In genomic region chr11:119863811-119864601, GRCh38 we compare ENCODE assay signal across 16 cellular contexts.
DNase-seq lines count a peak whose midpoint lies in the region; ATAC-seq, FAIRE-seq and TF ChIP-seq lines count a peak whose summit lies in the region.
"Had no signal": no experiment of that assay in that cellular context is flagged by ENCODE, and none has a peak within 500 bp of the region (broad histone marks: within the 10 kb centered on the region; RNA-seq: fewer than 3 reads in every experiment).

No MANE protein-coding gene starts in this region.

- 18% methylated on average over 10 of the region's 18 CpGs for WGBS in HepG2 (ENCODE audit: low lambda C conversion rate)
- 62% methylated on average over 14 of the region's 18 CpGs for WGBS in right lobe of liver (ENCODE audit: insufficient coverage, low coverage, low lambda C conversion rate, missing lambda C conversion rate)
- WGBS in H1 (ENCODE audit: extremely low coverage in 1 of 2, insufficient coverage in 1 of 2, insufficient read length in 1 of 2, insufficient replicate concordance in 2 of 2, low coverage in 1 of 2, low lambda C conversion rate in 2 of 2, missing lambda C conversion rate in 1 of 2), 2 experiments, result 77% methylated on average over 18 of the region's 18 CpGs; no CpG with 5 or more reads in 1 of the 2 experiments

- no peak overlapping the region for H4K8ac ChIP-seq in H1 (ENCODE audit: extremely low read depth, insufficient read depth, low read length)

- BruUV-seq in HepG2 (replicated peaks; lab: Mats Ljungman, UMichigan), result no TSS peak

- H3K9me3 Mint-ChIP-seq in type B pancreatic cell, result no peaks in the 10 kb centered on the region
- H3K9me3 Mint-ChIP-seq: activated T-helper 1 cell treated with anti-CD3 and anti-CD28 coated beads, Interleukin-12 subunit alpha, Interleukin-12 subunit beta, Interleukin-2, Interleukin-4 antibody, amounts not matched to agents 30 ng/mL and 10 ng/mL and 1 ng/mL, durations not matched to agents 14 hours and 24 hours and 36 hours had no signal

- no peak for TF ChIP-seq POLR2A in HepG2 (IDR thresholded peaks at IDR 0.05; ENCODE audit: insufficient read depth in 1 of 2, low read depth in 2 of 2, low read length in 2 of 2)
- no peak for TF ChIP-seq POLR2A in right lobe of liver (IDR thresholded peaks at IDR 0.05)
- TF ChIP-seq POLR2A in H1 (IDR thresholded peaks at IDR 0.05; ENCODE audit: control extremely low read depth in 1 of 2, low read depth in 2 of 2, low read length in 2 of 2), result no peak

- H2BK5ac ChIP-seq in H1 (ENCODE audit: low read depth, low read length), result no peak overlapping the region

- H3K4me1 Mint-ChIP-seq in type B pancreatic cell (ENCODE audit: unreplicated experiment), result peaks cover 20% of the 10 kb centered on the region
- H3K4me1 Mint-ChIP-seq: immature natural killer cell had no signal

- H3K36me3 ChIP-seq in HepG2 (replicated peaks in 1 of 2; ENCODE audit: control insufficient read depth in 1 of 2, insufficient read depth in 2 of 2, low read length in 2 of 2) (no peaks in the 10 kb centered on the region), right lobe of liver (no peaks in the 10 kb centered on the region), H1 (ENCODE audit: control insufficient read depth in 2 of 4, insufficient read depth in 4 of 4, low read length in 3 of 4) (no peaks in the 10 kb centered on the region; a peak in 1 of 8 replicates)
- H3K36me3 ChIP-seq: ascending aorta, tibial nerve had no signal

- no peak overlapping the region for H2AFZ ChIP-seq in HepG2 (ENCODE audit: low read length)
- H2AFZ ChIP-seq in H1 (ENCODE audit: low read length), result no peak overlapping the region

- H3K27me3 ChIP-seq in HepG2 (ENCODE audit: control insufficient read depth in 1 of 2, insufficient read depth in 2 of 2, low read length in 2 of 2) (peaks cover 0 to 34% of the 10 kb centered on the region in 2 experiments; a peak in 2 of 5 replicates), right lobe of liver (no peaks in the 10 kb centered on the region), H1 (replicated peaks in 1 of 4; ENCODE audit: control insufficient read depth in 3 of 4, extremely low read depth in 1 of 4, insufficient read depth in 3 of 4, low read length in 3 of 4) (no peaks in the 10 kb centered on the region; a peak in 2 of 7 replicates)
- H3K27me3 ChIP-seq: ascending aorta had no signal

- H4K91ac ChIP-seq in H1 (replicated peaks; ENCODE audit: insufficient read length, low read length), result no peak overlapping the region

- no peak overlapping the region for H2AK5ac ChIP-seq in H1 (ENCODE audit: low read depth, low read length)

- no peak overlapping the region for H4K5ac ChIP-seq in H1 (ENCODE audit: insufficient read length, low read depth, low read length)

- no peak overlapping the region for H2BK12ac ChIP-seq in H1 (ENCODE audit: low read depth, low read length)

- H3K4me2 ChIP-seq in HepG2 (ENCODE audit: low read depth, low read length), result no peak overlapping the region
- no peak overlapping the region for H3K4me2 ChIP-seq in H1 (ENCODE audit: insufficient read depth in 1 of 2, low read depth in 2 of 2, low read length in 2 of 2)
- H3K4me2 ChIP-seq: A549 had no signal

- no peaks in the 10 kb centered on the region for H3K4me1 ChIP-seq in HepG2 (ENCODE audit: insufficient read depth, low read length)
- H3K4me1 ChIP-seq in right lobe of liver, result no peaks in the 10 kb centered on the region
- H3K4me1 ChIP-seq in H1 (replicated peaks in 1 of 4; ENCODE audit: control insufficient read depth in 3 of 4, insufficient read depth in 4 of 4, low read length in 3 of 4), result peaks cover 0 to 4% (median 1%) of the 10 kb centered on the region in 4 experiments; a peak in 3 of 7 replicates
- H3K4me1 ChIP-seq: A549, ascending aorta, tibial nerve had no signal

- POLR2A ChIA-PET in HepG2 (lab: Yijun Ruan, JAX), result no interaction called here
- POLR2A ChIA-PET in H1 (lab: Charles Lee; ENCODE audit: partially characterized antibody), result no interaction called here

- H3K36me3 Mint-ChIP-seq in type B pancreatic cell, result no peaks in the 10 kb centered on the region
- H3K36me3 Mint-ChIP-seq: immature natural killer cell had no signal

- no peaks in the 10 kb centered on the region for H4K20me1 ChIP-seq in HepG2 (ENCODE audit: insufficient read depth, low read length)
- H4K20me1 ChIP-seq in H1 (replicated peaks in 1 of 2; ENCODE audit: control insufficient read depth in 1 of 2, insufficient read depth in 2 of 2, low read length in 2 of 2), result peaks cover 0 to 1% of the 10 kb centered on the region in 2 experiments

- H3K23ac ChIP-seq in H1 (ENCODE audit: insufficient read length), result no peak overlapping the region

- TF ChIP-seq RAD21 in HepG2 (CRISPR knock-in tag; IDR thresholded peaks at IDR 0.05) (no peak), H1 (IDR thresholded peaks at IDR 0.05 in 1 of 2, conservative IDR thresholded peaks at IDR 0.05 in 1 of 2; ENCODE audit: low read depth in 2 of 2, low read length in 2 of 2) (peak; percentile 43 to 54)

- no peak overlapping the region for H3K4ac ChIP-seq in H1 (replicated peaks; ENCODE audit: insufficient read length, low read depth, low read length)

- H3K79me1 ChIP-seq in H1 (ENCODE audit: low read depth, low read length), result no peaks in the 10 kb centered on the region

- TF ChIP-seq CTCF in HepG2 (CRISPR knock-in tag; IDR thresholded peaks at IDR 0.05) (no peak), right lobe of liver (IDR thresholded peaks at IDR 0.05) (no peak), H1 (IDR thresholded peaks at IDR 0.05; ENCODE audit: control extremely low read depth in 1 of 3, insufficient read depth in 1 of 3, low read depth in 1 of 3, low read length in 3 of 3) (peak; percentile 21 to 37 (median 27); a peak in 3 of 4 replicates), type B pancreatic cell (conservative IDR thresholded peaks at IDR 0.05) (no peak)

- H3K18ac ChIP-seq in H1 (ENCODE audit: extremely low read depth, low read length), result no peak overlapping the region

- no peaks in the 10 kb centered on the region for H3K9me3 ChIP-seq in HepG2 (ENCODE audit: low read length)
- H3K9me3 ChIP-seq in right lobe of liver, result no peaks in the 10 kb centered on the region
- H3K9me3 ChIP-seq in H1 (ENCODE audit: insufficient read depth in 2 of 2, low read depth in 1 of 2, low read length in 1 of 2), result peaks cover 0 to 3% of the 10 kb centered on the region in 2 experiments; a peak in 1 of 4 replicates
- H3K9me3 ChIP-seq: A549, ascending aorta, tibial nerve had no signal

- FAIRE-seq in HepG2 (lab: Jason Lieb, UNC) (no peak), H1 (lab: Jason Lieb, UNC) (no peak)
- FAIRE-seq: A549, HTR-8/SVneo had no signal

- no peak overlapping the region for H3K14ac ChIP-seq in H1 (ENCODE audit: insufficient read length)

- no peak overlapping the region for H3K4me3 ChIP-seq in HepG2 (replicated peaks in 1 of 3; ENCODE audit: insufficient read depth in 1 of 3, low read depth in 2 of 3, low read length in 3 of 3)
- H3K4me3 ChIP-seq in right lobe of liver, result no peak overlapping the region
- H3K4me3 ChIP-seq in H1 (ENCODE audit: extremely low read depth in 1 of 4, insufficient read depth in 2 of 4, low read depth in 3 of 4, low read length in 4 of 4), result no peak overlapping the region
- H3K4me3 ChIP-seq: A549, ascending aorta, tibial nerve had no signal

- peak; percentile 74 for ATAC-seq in HepG2
- no peak for ATAC-seq in right lobe of liver
- ATAC-seq in GM18867 (IDR thresholded peaks at IDR 0.05; ENCODE audit: unreplicated experiment), result no peak
- ATAC-seq: A549 had no signal

- H3K27me3 Mint-ChIP-seq in type B pancreatic cell, result peaks cover 38% of the 10 kb centered on the region

- H2BK20ac ChIP-seq in H1 (ENCODE audit: low read length), result no peak overlapping the region

- H3K9ac ChIP-seq in HepG2 (ENCODE audit: insufficient read depth, low read depth, low read length), result no peak overlapping the region
- no peak overlapping the region for H3K9ac ChIP-seq in H1 (replicated peaks in 1 of 4; ENCODE audit: extremely low read depth in 1 of 4, low read depth in 3 of 4, low read length in 3 of 4)

- no peak overlapping the region for H2BK15ac ChIP-seq in H1 (ENCODE audit: low read length)

- H3K4me3 Mint-ChIP-seq in type B pancreatic cell, result no peak overlapping the region
- H3K4me3 Mint-ChIP-seq: activated T-helper 1 cell treated with anti-CD3 and anti-CD28 coated beads, Interleukin-12 subunit alpha, Interleukin-12 subunit beta, Interleukin-2, Interleukin-4 antibody, amounts not matched to agents 30 ng/mL and 10 ng/mL and 1 ng/mL, durations not matched to agents 14 hours and 24 hours and 36 hours; immature natural killer cell had no signal

- intact Hi-C loops in HepG2 (cut with micrococcal nuclease; ENCODE audit: unreplicated experiment) (no loop called here), right lobe of liver (cut with DNase I) (no loop called here)

- H3K27ac ChIP-seq in HepG2 (ENCODE audit: extremely low read length, insufficient read depth, low read length) (no peak overlapping the region), right lobe of liver (no peak overlapping the region), H1 (ENCODE audit: low read depth, low read length) (no peak overlapping the region)
- H3K27ac ChIP-seq: A549, ascending aorta, tibial nerve had no signal

- CTCF ChIA-PET in HepG2 (lab: Yijun Ruan, JAX; ENCODE audit: low intra/inter-chr PET ratio, low total read pairs), result no interaction called here
- CTCF ChIA-PET in H1 (lab: Charles Lee; ENCODE audit: partially characterized antibody), result interaction anchor here (0.6 to 1.6 kb wide), 8 partner anchors 8 to 148 kb away, joined by 3 to 4 read pairs (median 3); no protein-coding TSS in a partner anchor

- in situ Hi-C loops in HepG2 (cut with HindIII; ENCODE audit: extremely low pct_ligation_motif_present, low pct_unique_long_range_greater_than_20kb), result no loop called here

- no peak overlapping the region for H2BK120ac ChIP-seq in H1 (replicated peaks; ENCODE audit: low read depth, low read length)

- no peak for TF ChIP-seq EP300 in HepG2 (IDR thresholded peaks at IDR 0.05; ENCODE audit: low read depth in 2 of 2, low read length in 2 of 2)
- no peak for TF ChIP-seq EP300 in HepG2 (CRISPR knock-in tag; IDR thresholded peaks at IDR 0.05; ENCODE audit: borderline replicate concordance)
- no peak for TF ChIP-seq EP300 in H1 (IDR thresholded peaks at IDR 0.05; ENCODE audit: borderline replicate concordance in 1 of 2, low read depth in 2 of 2, low read length in 2 of 2)

- DNase-seq in HepG2 (ENCODE audit: low spot score), result no peak
- DNase-seq in right lobe of liver, result no peak
- peak; percentile 93 for DNase-seq in NCI-H510A treated with DMSO at 0.1 percent for 48 hours (lab: John Stamatoyannopoulos, UW)
- no peak for DNase-seq in H1 (ENCODE audit: low read depth in 1 of 2, low spot score in 2 of 2)
- no peak for DNase-seq in type B pancreatic cell (ENCODE audit: extremely low spot score, unreplicated experiment)
- DNase-seq in 8988T, result no peak
- DNase-seq in stimulated activated CD4-positive, alpha-beta T cell treated with anti-CD3 and anti-CD28 coated beads, Interleukin-4, amount 100 ng/mL, for 4 hours, result no peak
- DNase-seq: activated CD4-positive, alpha-beta T cell treated with anti-CD3 and anti-CD28 coated beads for 4 hours; effector memory CD4-positive, alpha-beta T cell; immature natural killer cell had no signal

- H3K27ac Mint-ChIP-seq in type B pancreatic cell, result peak overlapping the region; percentile 13
- H3K27ac Mint-ChIP-seq: activated T-helper 1 cell treated with anti-CD3 and anti-CD28 coated beads, Interleukin-12 subunit alpha, Interleukin-12 subunit beta, Interleukin-2, Interleukin-4 antibody, amounts not matched to agents 30 ng/mL and 10 ng/mL and 1 ng/mL, durations not matched to agents 14 hours and 24 hours and 36 hours; immature natural killer cell had no signal

- no peaks in the 10 kb centered on the region for H3K23me2 ChIP-seq in H1 (ENCODE audit: low read depth, low read length)

- H3K56ac ChIP-seq in H1 (replicated peaks; ENCODE audit: insufficient read length, low read depth, low read length), result no peak overlapping the region

- H3K79me2 ChIP-seq in HepG2 (ENCODE audit: insufficient read depth, low read length) (no peaks in the 10 kb centered on the region), H1 (ENCODE audit: control insufficient read depth in 1 of 2, insufficient read depth in 2 of 2, low read length in 2 of 2) (no peaks in the 10 kb centered on the region)

Comparison
In these comparisons a context has a peak if more than half of its experiments do, and no peak if none do; other contexts are left out.
1. CTCF ChIP-seq: peak in H1 (3 of 3); none in HepG2 (single experiment), right lobe of liver (0 of 4) and type B pancreatic cell (single experiment).
2. Of the 41 proteins assayed by ChIP-seq in both HepG2 and H1: peak only in HepG2: none; only in H1: CTCF and RAD21; in both: none; in neither: 39.